8 cellular contexts compared by ENCODE assay signal in genomic region chr1:234605983-234606730, GRCh38. TPM values are rescaled to one million over a fixed set of nuclear protein-coding genes. Genes with fewer than 3 reads are reported as not detected.
DNase-seq lines count a peak whose midpoint lies in the region; ATAC-seq and TF ChIP-seq lines count a peak whose summit lies in the region.

No MANE protein-coding gene starts in this region.

- H3K27ac ChIP-seq in cingulate gyrus (ENCODE audit: low read depth, low read length) = peak overlapping the region; percentile 98
- peak overlapping the region; percentile 61 for H3K27ac ChIP-seq in mesenchymal stem cell (ENCODE audit: low read length, poor library complexity, severe bottlenecking)
- H3K27ac ChIP-seq in suprapubic skin = peak overlapping the region; percentile 99

- peaks cover 11% of the 10 kb centered on the region for H3K4me1 ChIP-seq in mesenchymal stem cell (ENCODE audit: control insufficient read depth, insufficient read depth, low read depth, low read length)
- H3K4me1 ChIP-seq in suprapubic skin = peaks cover 50% of the 10 kb centered on the region

- no peak overlapping the region for H3K23ac ChIP-seq in mesenchymal stem cell (ENCODE audit: low read length in 2 of 2)

- peaks cover 9% of the 10 kb centered on the region for H3K9me3 ChIP-seq in T-helper 17 cell (ENCODE audit: control insufficient read depth, low read length, poor library complexity, severe bottlenecking)
- no peaks in the 10 kb centered on the region for H3K9me3 ChIP-seq in mesenchymal stem cell (ENCODE audit: control insufficient read depth, low read length)
- no peaks in the 10 kb centered on the region for H3K9me3 ChIP-seq in suprapubic skin

- peak overlapping the region; percentile 93 for H3K4me3 Mint-ChIP-seq in T-helper 17 cell

- peak overlapping the region; percentile 85 for H3K4me2 ChIP-seq in mesenchymal stem cell (ENCODE audit: low read length, poor library complexity, severe bottlenecking)

- H3K36me3 ChIP-seq in mesenchymal stem cell (ENCODE audit: control insufficient read depth in 1 of 2, insufficient read depth in 2 of 2, low read depth in 1 of 2, low read length in 2 of 2) (peaks cover 21 to 68% of the 10 kb centered on the region in 2 experiments), suprapubic skin (peaks cover 18% of the 10 kb centered on the region)

- peak overlapping the region in 1 of 2 experiments; percentile 60 for H3K14ac ChIP-seq in mesenchymal stem cell (ENCODE audit: low read length in 2 of 2)

- TF ChIP-seq CTCF in LNCaP clone FGC (IDR thresholded peaks at IDR 0.05; ENCODE audit: control insufficient read depth, extremely low read depth, insufficient read depth) (no peak; the same call in 1 of the 2 replicates), suprapubic skin (IDR thresholded peaks at IDR 0.05) (no peak)

- H2AK5ac ChIP-seq in mesenchymal stem cell (ENCODE audit: low read length, severe bottlenecking) = no peak overlapping the region

- peak overlapping the region in 1 of 2 experiments; percentile 18 for H2BK12ac ChIP-seq in mesenchymal stem cell (ENCODE audit: low read length in 2 of 2)

- peak overlapping the region; percentile 96 for H3K27ac Mint-ChIP-seq in T-helper 17 cell

- H2AFZ ChIP-seq in mesenchymal stem cell (ENCODE audit: low read depth, low read length) = no peak overlapping the region

- peaks cover 57% of the 10 kb centered on the region for H3K4me1 Mint-ChIP-seq in T-helper 17 cell

- no peak overlapping the region for H4K91ac ChIP-seq in mesenchymal stem cell (ENCODE audit: low read length)

- no peak for TF ChIP-seq POLR2A in suprapubic skin (IDR thresholded peaks at IDR 0.05)

- peak overlapping the region; percentile 60 for H3K4me3 ChIP-seq in LNCaP clone FGC (ENCODE audit: low read depth, low read length)
- H3K4me3 ChIP-seq in mesenchymal stem cell (ENCODE audit: insufficient read depth in 1 of 2, low read depth in 1 of 2, low read length in 2 of 2) = peak overlapping the region; percentile 43 to 95
- H3K4me3 ChIP-seq in suprapubic skin = peak overlapping the region; percentile 87

- peak overlapping the region in 1 of 2 experiments; percentile 8 for H3K4ac ChIP-seq in mesenchymal stem cell (ENCODE audit: low read depth in 1 of 2, low read length in 2 of 2)

- no peak overlapping the region for H2BK5ac ChIP-seq in mesenchymal stem cell (ENCODE audit: low read depth, low read length, poor library complexity, severe bottlenecking)

- no peaks in the 10 kb centered on the region for H3K27me3 ChIP-seq in mesenchymal stem cell (ENCODE audit: control insufficient read depth in 1 of 2, insufficient read depth in 1 of 2, low read length in 2 of 2)
- no peaks in the 10 kb centered on the region for H3K27me3 ChIP-seq in suprapubic skin

- H2BK120ac ChIP-seq in mesenchymal stem cell (ENCODE audit: low read depth, low read length) = no peak overlapping the region

- peaks cover 8% of the 10 kb centered on the region for H3K36me3 Mint-ChIP-seq in T-helper 17 cell (ENCODE audit: low read depth)

- 27% methylated on average over 6 of the region's 9 CpGs for WGBS in mesenchymal stem cell
- WGBS in suprapubic skin = 1% methylated on average over 9 of the region's 9 CpGs

- no peak overlapping the region for H4K8ac ChIP-seq in mesenchymal stem cell (ENCODE audit: low read length)

- H3K79me1 ChIP-seq in mesenchymal stem cell (replicated peaks; ENCODE audit: low read length, poor library complexity, severe bottlenecking) = no peaks in the 10 kb centered on the region

- peak overlapping the region in 1 of 2 experiments; percentile 84 for H3K18ac ChIP-seq in mesenchymal stem cell (ENCODE audit: low read depth in 1 of 2, low read length in 2 of 2)

- no peak overlapping the region for H2BK15ac ChIP-seq in mesenchymal stem cell (ENCODE audit: low read depth, poor library complexity, severe bottlenecking)

- DNase-seq in DMS 273 treated with DMSO at 0.1 percent for 48 hours (lab: John Stamatoyannopoulos, UW) = peak; percentile 52
- DNase-seq in LNCaP clone FGC (ENCODE audit: low read depth) = no peak
- peak in 1 of 3 donors; percentile 21 for DNase-seq in T-helper 17 cell
- DNase-seq in mesenchymal stem cell = peak; percentile 58
- no peak for DNase-seq in suprapubic skin (ENCODE audit: low spot score in 2 of 2)
- no peak for DNase-seq in glomerular visceral epithelial cell (ENCODE audit: extremely low spot score)
- DNase-seq in occipital lobe (lab: John Stamatoyannopoulos, UW) = no peak

- H3K9ac ChIP-seq in mesenchymal stem cell (ENCODE audit: low read length) = peak overlapping the region; percentile 100

- no peak for TF ChIP-seq EP300 in suprapubic skin (IDR thresholded peaks at IDR 0.05)

- no peaks in the 10 kb centered on the region for H3K27me3 Mint-ChIP-seq in T-helper 17 cell

- peak; percentile 20 for ATAC-seq in T-helper 17 cell

RNA-seq across cellular contexts. Expression of gene IRF2BP2, which starts 3.8 kb away (rescaled TPM):
- total RNA-seq in T-helper 17 cell (100 to 1,000 TPM; 463 to 482 TPM), suprapubic skin (100 to 1,000 TPM; 129 to 195 (median 159) TPM), occipital lobe (140 TPM)
- 98.6 TPM for polyA plus RNA-seq in mesenchymal stem cell (2013, experiment 1 of 2)
- 94.7 TPM for polyA plus RNA-seq in mesenchymal stem cell (2013, experiment 2 of 2)

Comparison
In these comparisons a context has a peak if more than half of its experiments do, and no peak if none do; other contexts are left out.
1. DNase-seq: peak in DMS 273 treated with DMSO at 0.1 percent for 48 hours (single experiment) and mesenchymal stem cell (single experiment); none in LNCaP clone FGC (single experiment), suprapubic skin (0 of 2), glomerular visceral epithelial cell (single experiment) and occipital lobe (single experiment).
2. Peak in every context shown above with its lines, with median percentiles within 50 percentile points of each other: H3K4me3 ChIP-seq and H3K27ac ChIP-seq.